ENCODE assay signal across 10 cellular contexts in the genomic region with DNA sequence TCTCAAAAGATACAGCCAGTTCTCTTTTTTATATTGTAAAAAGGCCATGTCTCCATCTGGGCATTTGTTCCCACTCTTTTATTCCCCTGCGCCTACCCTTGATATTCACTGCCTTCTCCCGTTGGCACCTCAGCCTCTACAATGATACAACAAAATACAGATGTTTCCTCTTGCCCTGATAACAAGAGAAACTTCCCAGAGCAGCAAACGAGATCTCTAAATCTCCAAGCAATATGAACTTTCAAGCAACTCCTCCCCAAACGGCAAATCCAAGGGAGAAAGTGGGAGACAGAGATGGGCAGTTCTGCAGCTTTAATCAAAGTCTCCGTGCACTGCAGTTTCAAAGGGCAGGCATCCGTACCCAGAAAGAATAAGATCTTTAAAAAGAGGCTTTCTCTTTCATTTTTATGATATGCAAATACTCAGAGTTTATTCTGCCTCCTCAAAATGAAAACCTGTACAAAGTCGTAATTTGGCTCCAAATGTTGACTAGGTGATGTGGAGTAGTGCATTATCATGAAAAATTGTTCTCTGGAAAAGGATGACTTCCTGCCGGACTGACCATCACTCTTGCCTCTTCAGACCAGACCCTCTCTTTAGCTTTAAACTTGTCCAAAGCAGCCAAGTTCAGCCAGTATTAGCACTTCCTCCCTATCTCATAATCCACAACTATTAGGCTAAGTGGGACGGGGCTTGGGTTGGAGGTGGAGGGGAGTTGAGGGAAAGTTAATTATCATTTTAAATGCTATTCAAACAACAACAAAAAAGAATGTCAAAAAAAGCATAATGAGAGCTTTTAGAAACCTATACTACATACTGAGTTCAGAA. TPM values are rescaled to one million over a fixed set of nuclear protein-coding genes. Genes with fewer than 3 reads are reported as not detected.
DNase-seq lines count a peak whose midpoint lies in the region; ATAC-seq, FAIRE-seq and TF ChIP-seq lines count a peak whose summit lies in the region.
"Had no signal": no experiment of that assay in that cellular context is flagged by ENCODE, and none has a peak within 500 bp of the region (broad histone marks: within the 10 kb centered on the region; RNA-seq: fewer than 3 reads in every experiment).

No MANE protein-coding gene starts in this region.

- H3K4me1 Mint-ChIP-seq in CD4-positive, alpha-beta memory T cell = no peaks in the 10 kb centered on the region

- CTCF ChIA-PET in CD4-positive, alpha-beta memory T cell (lab: Charles Lee; ENCODE audit: partially characterized antibody) = no interaction called here

- no peak overlapping the region for H3K4me3 Mint-ChIP-seq in CD4-positive, alpha-beta memory T cell

- H3K27ac ChIP-seq in Peyer's patch (peak overlapping the region in 3 of 4 donors; percentile 3 to 61 (median 56)), left ventricle myocardium inferior (replicated peaks) (peak overlapping the region; percentile 73), skin epidermis (peak overlapping the region in 8 of 21 experiments; percentile 3 to 71 (median 40))
- H3K27ac ChIP-seq in effector memory CD4-positive, alpha-beta T cell (ENCODE audit: insufficient read depth, low read length, poor library complexity, severe bottlenecking) = no peak overlapping the region
- H3K27ac ChIP-seq in CD4-positive, alpha-beta memory T cell (ENCODE audit: low read depth, low read length) = no peak overlapping the region

- ATAC-seq in GM18498 (IDR thresholded peaks at IDR 0.05; ENCODE audit: unreplicated experiment) = peak; percentile 67
- no peak for ATAC-seq in HG02870 (IDR thresholded peaks at IDR 0.05; ENCODE audit: unreplicated experiment)

- H3K9me3 ChIP-seq in Peyer's patch (no peaks in the 10 kb centered on the region), left ventricle myocardium inferior (replicated peaks) (no peaks in the 10 kb centered on the region)
- H3K9me3 ChIP-seq in effector memory CD4-positive, alpha-beta T cell (ENCODE audit: control insufficient read depth, low read length) = no peaks in the 10 kb centered on the region
- peaks cover 0 to 4% of the 10 kb centered on the region in 2 donors for H3K9me3 ChIP-seq in CD4-positive, alpha-beta memory T cell (ENCODE audit: control insufficient read depth in 1 of 2, low read length in 2 of 2)

- H3K27me3 Mint-ChIP-seq in CD4-positive, alpha-beta memory T cell = no peaks in the 10 kb centered on the region

- no peaks in the 10 kb centered on the region for H3K4me1 ChIP-seq in Peyer's patch
- H3K4me1 ChIP-seq in left ventricle myocardium inferior = peaks cover 12% of the 10 kb centered on the region
- H3K4me1 ChIP-seq in effector memory CD4-positive, alpha-beta T cell (ENCODE audit: control insufficient read depth, insufficient read depth, low read length, poor library complexity, severe bottlenecking) = no peaks in the 10 kb centered on the region
- H3K4me1 ChIP-seq in CD4-positive, alpha-beta memory T cell (ENCODE audit: insufficient read depth, low read length) = no peaks in the 10 kb centered on the region

- no peaks in the 10 kb centered on the region for H3K36me3 Mint-ChIP-seq in CD4-positive, alpha-beta memory T cell

- H3K36me3 ChIP-seq in Peyer's patch (no peaks in the 10 kb centered on the region), left ventricle myocardium inferior (no peaks in the 10 kb centered on the region)
- H3K36me3 ChIP-seq in effector memory CD4-positive, alpha-beta T cell (ENCODE audit: control insufficient read depth, insufficient read depth, low read length) = no peaks in the 10 kb centered on the region
- H3K36me3 ChIP-seq in CD4-positive, alpha-beta memory T cell (ENCODE audit: insufficient read depth, low read length) = no peaks in the 10 kb centered on the region

- DNase-seq in Peyer's patch (no peak), left ventricle myocardium inferior (no peak), frontal cortex (ENCODE audit: low spot score in 2 of 2) (no peak)
- DNase-seq in effector memory CD4-positive, alpha-beta T cell = no peak
- no peak for DNase-seq in CD4-positive, alpha-beta memory T cell
- DNase-seq: NK-92 treated with Interleukin-12 subunit alpha and Interleukin-12 subunit beta, amount 100 ng/mL, for 24 hours had no signal

- H3K4me3 ChIP-seq in Peyer's patch (peak overlapping the region in 3 of 4 donors; percentile 10 to 37 (median 35)), left ventricle myocardium inferior (peak overlapping the region; percentile 63), skin epidermis (peak overlapping the region; percentile 1 to 27 (median 15))
- H3K4me3 ChIP-seq in effector memory CD4-positive, alpha-beta T cell (ENCODE audit: insufficient read depth, low read depth, low read length, poor library complexity, severe bottlenecking) = no peak overlapping the region
- H3K4me3 ChIP-seq in CD4-positive, alpha-beta memory T cell (ENCODE audit: low read length in 2 of 2) = no peak overlapping the region

- peaks cover 0 to 27% (median 10%) of the 10 kb centered on the region in 8 donors for H3K9me3 Mint-ChIP-seq in CD4-positive, alpha-beta memory T cell

- TF ChIP-seq POLR2A in Peyer's patch (IDR thresholded peaks at IDR 0.05) = no peak

- H3K27me3 ChIP-seq in Peyer's patch (no peaks in the 10 kb centered on the region), left ventricle myocardium inferior (ENCODE audit: low read depth) (no peaks in the 10 kb centered on the region)
- H3K27me3 ChIP-seq in effector memory CD4-positive, alpha-beta T cell (replicated peaks; ENCODE audit: control insufficient read depth, insufficient read depth, low read length, poor library complexity, severe bottlenecking) = no peaks in the 10 kb centered on the region
- no peaks in the 10 kb centered on the region for H3K27me3 ChIP-seq in CD4-positive, alpha-beta memory T cell (ENCODE audit: insufficient read depth, low read length)

- TF ChIP-seq CTCF in Peyer's patch (IDR thresholded peaks at IDR 0.05) (no peak), left ventricle myocardium inferior (IDR thresholded peaks at IDR 0.05; ENCODE audit: borderline replicate concordance) (no peak)

- H3K27ac Mint-ChIP-seq in CD4-positive, alpha-beta memory T cell = no peak overlapping the region

- intact Hi-C loops in left ventricle myocardium inferior (cut with micrococcal nuclease) = no loop called here
- intact Hi-C loops in CD4-positive, alpha-beta memory T cell (cut with micrococcal nuclease) = no loop called here

- POLR2A ChIA-PET in CD4-positive, alpha-beta memory T cell (lab: Charles Lee; ENCODE audit: partially characterized antibody) = no interaction called here

- FAIRE-seq in frontal cortex (lab: Jason Lieb, UNC) = no peak
- FAIRE-seq: colon had no signal

RNA-seq across cellular contexts. Expression of gene HGF, which starts 0.7 kb away (rescaled TPM):
- total RNA-seq in Peyer's patch (1 to 10 TPM in 3 of 4 donors, under 1 TPM in 1; 0.88 to 5.0 (median 3.8) TPM), left ventricle myocardium inferior (2.3 TPM), frontal cortex (5.7 TPM)
- total RNA-seq in CD4-positive, alpha-beta memory T cell = not detected
- polyA plus RNA-seq in CD4-positive, alpha-beta memory T cell = not detected

Comparison
In these comparisons a context has a peak if more than half of its experiments do, and no peak if none do; other contexts are left out.
1. H3K27ac ChIP-seq: peak in Peyer's patch (3 of 4) and left ventricle myocardium inferior (single experiment); none in effector memory CD4-positive, alpha-beta T cell (single experiment) and CD4-positive, alpha-beta memory T cell (single experiment).
2. H3K4me3 ChIP-seq: peak in Peyer's patch (3 of 4), left ventricle myocardium inferior (single experiment) and skin epidermis (7 of 7); none in effector memory CD4-positive, alpha-beta T cell (single experiment) and CD4-positive, alpha-beta memory T cell (0 of 2).